10 cellular contexts compared by ENCODE assay signal in genomic region chr6:10256113-10256690, GRCh38.
DNase-seq lines count a peak whose midpoint lies in the region; ATAC-seq and TF ChIP-seq lines count a peak whose summit lies in the region.
"Had no signal": no experiment of that assay in that cellular context is flagged by ENCODE, and none has a peak within 500 bp of the region (broad histone marks: within the 10 kb centered on the region; RNA-seq: fewer than 3 reads in every experiment).

No MANE protein-coding gene starts in this region.

- intact Hi-C loops in CD8-positive, alpha-beta T cell (cut with DNase I, micrococcal nuclease): loop anchor here in 1 of 2 experiments (10.0 kb wide), 1 partner anchor 179 kb away; no protein-coding TSS in a partner anchor

- H4K20me1 ChIP-seq in SK-N-SH (ENCODE audit: insufficient read depth): no peaks in the 10 kb centered on the region
- H4K20me1 ChIP-seq: BLaER1 treated with 17β-estradiol and CSF1 and Interleukin-3, amounts not matched to agents 10 nM and 100 nM had no signal

- H3K4me3 ChIP-seq in SK-N-SH (ENCODE audit: low read depth in 2 of 2, low read length in 1 of 2) (no peak overlapping the region), cardiac fibroblast (replicated peaks in 1 of 2; ENCODE audit: low read depth in 2 of 2, low read length in 2 of 2) (no peak overlapping the region), retinal pigment epithelial cell (ENCODE audit: low read length) (no peak overlapping the region)
- no peak overlapping the region for H3K4me3 ChIP-seq in CD8-positive, alpha-beta T cell (ENCODE audit: low read depth, low read length)
- H3K4me3 ChIP-seq: BLaER1 treated with 17β-estradiol and CSF1 and Interleukin-3, amounts not matched to agents 10 nM and 100 nM; coronary artery had no signal

- no peak overlapping the region for H3K4me3 Mint-ChIP-seq in CD8-positive, alpha-beta T cell

- DNase-seq in SK-N-SH: peak; percentile 7
- DNase-seq in KBM-7: peak; percentile 27
- DNase-seq in cardiac fibroblast (ENCODE audit: low read depth in 2 of 2): peak in 1 of 2 donors; percentile 6
- DNase-seq in retinal pigment epithelial cell (ENCODE audit: low read depth): no peak
- DNase-seq in stimulated activated CD4-positive, alpha-beta T cell treated with anti-CD3 and anti-CD28 coated beads, Interleukin-2, amount 100 ng/mL, for 24 hours: no peak
- no peak for DNase-seq in CD8-positive, alpha-beta T cell

- H3F3A ChIP-seq in SK-N-SH (replicated peaks; ENCODE audit: insufficient read depth): no peaks in the 10 kb centered on the region

- TF ChIP-seq RAD21 in SK-N-SH (IDR thresholded peaks at IDR 0.05; ENCODE audit: low read length): peak; percentile 31; the same call in 1 of the 2 replicates

- no peaks in the 10 kb centered on the region for H3K27me3 ChIP-seq in SK-N-SH (ENCODE audit: insufficient read depth)
- H3K27me3 ChIP-seq in CD8-positive, alpha-beta T cell (ENCODE audit: insufficient read depth, low read length): no peaks in the 10 kb centered on the region
- H3K27me3 ChIP-seq: BLaER1 treated with 17β-estradiol and CSF1 and Interleukin-3, amounts not matched to agents 10 nM and 100 nM had no signal

- in situ Hi-C loops in KBM-7 (cut with MboI; ENCODE audit: low pct_unique_long_range_greater_than_20kb, low sequenced_read_pairs): no loop called here

- no peaks in the 10 kb centered on the region for H3K36me3 Mint-ChIP-seq in CD8-positive, alpha-beta T cell

- H3K79me2 ChIP-seq in SK-N-SH (ENCODE audit: insufficient read depth): no peaks in the 10 kb centered on the region

- no peaks in the 10 kb centered on the region for H3K9me3 ChIP-seq in SK-N-SH
- H3K9me3 ChIP-seq in CD8-positive, alpha-beta T cell (ENCODE audit: low read length): no peaks in the 10 kb centered on the region

- no peaks in the 10 kb centered on the region for H3K4me1 ChIP-seq in SK-N-SH (ENCODE audit: control insufficient read depth in 1 of 2, insufficient read depth in 2 of 2, low read depth in 1 of 2, low read length in 1 of 2)
- H3K4me1 ChIP-seq in CD8-positive, alpha-beta T cell (ENCODE audit: insufficient read depth, low read length): no peaks in the 10 kb centered on the region
- H3K4me1 ChIP-seq: BLaER1 treated with 17β-estradiol and CSF1 and Interleukin-3, amounts not matched to agents 10 nM and 100 nM had no signal

- TF ChIP-seq CTCF in SK-N-SH (IDR thresholded peaks at IDR 0.05): peak; percentile 68
- TF ChIP-seq CTCF in cardiac fibroblast (IDR thresholded peaks at IDR 0.05; ENCODE audit: low read depth, low read length): peak; percentile 43
- peak; percentile 66 for TF ChIP-seq CTCF in retinal pigment epithelial cell (conservative IDR thresholded peaks at IDR 0.05; ENCODE audit: low read depth, low read length)
- no peak for TF ChIP-seq CTCF in CD8-positive, alpha-beta T cell (IDR thresholded peaks at IDR 0.05)

- no peaks in the 10 kb centered on the region for H3K4me1 Mint-ChIP-seq in CD8-positive, alpha-beta T cell (ENCODE audit: low read depth)

- WGBS in SK-N-SH (ENCODE audit: low lambda C conversion rate): 4% methylated on average over 3 of the region's 3 CpGs

- TF ChIP-seq EP300 in SK-N-SH (IDR thresholded peaks at IDR 0.05; ENCODE audit: borderline replicate concordance in 1 of 2, low read depth in 1 of 2, low read length in 1 of 2): no peak

- ATAC-seq in SK-N-SH treated with all-trans-retinoic acid at 6 μM for 48 hours (no peak), HG03432 (IDR thresholded peaks at IDR 0.05; ENCODE audit: unreplicated experiment) (no peak)
- no peak for ATAC-seq in CD8-positive, alpha-beta T cell

- H3K9me3 Mint-ChIP-seq in CD8-positive, alpha-beta T cell: peaks cover 7% of the 10 kb centered on the region

- H3K27ac Mint-ChIP-seq in CD8-positive, alpha-beta T cell: no peak overlapping the region

- no peak overlapping the region for H3K4me2 ChIP-seq in SK-N-SH
- H3K4me2 ChIP-seq: BLaER1 treated with 17β-estradiol and CSF1 and Interleukin-3, amounts not matched to agents 10 nM and 100 nM had no signal

- no peak overlapping the region for H2AFZ ChIP-seq in SK-N-SH (ENCODE audit: low read depth)

- H3K9ac ChIP-seq in SK-N-SH: no peak overlapping the region
- H3K9ac ChIP-seq: BLaER1 treated with 17β-estradiol and CSF1 and Interleukin-3, amounts not matched to agents 10 nM and 100 nM had no signal

- CTCF ChIA-PET in SK-N-SH (lab: Yijun Ruan, JAX): interaction anchor here (0.6 to 2.2 kb wide), 8 partner anchors 16 to 179 kb away, joined by 3 to 14 read pairs (median 4); no protein-coding TSS in a partner anchor
- CTCF ChIA-PET in CD8-positive, alpha-beta T cell (lab: Charles Lee): no interaction called here

- H3K9me2 ChIP-seq in SK-N-SH: no peaks in the 10 kb centered on the region

- H3K27me3 Mint-ChIP-seq in CD8-positive, alpha-beta T cell (ENCODE audit: low read depth): peaks cover 3% of the 10 kb centered on the region

- H3K36me3 ChIP-seq in SK-N-SH (replicated peaks in 1 of 2; ENCODE audit: control insufficient read depth in 1 of 2, insufficient read depth in 2 of 2, low read length in 1 of 2): no peaks in the 10 kb centered on the region
- H3K36me3 ChIP-seq in CD8-positive, alpha-beta T cell (ENCODE audit: insufficient read depth, low read length): no peaks in the 10 kb centered on the region
- H3K36me3 ChIP-seq: BLaER1 treated with 17β-estradiol and CSF1 and Interleukin-3, amounts not matched to agents 10 nM and 100 nM had no signal

- POLR2A ChIA-PET in SK-N-SH (lab: Yijun Ruan, JAX): no interaction called here
- POLR2A ChIA-PET in CD8-positive, alpha-beta T cell (lab: Charles Lee): no interaction called here

- H3K27ac ChIP-seq in SK-N-SH (ENCODE audit: low read depth in 2 of 2, low read length in 1 of 2): no peak overlapping the region
- no peak overlapping the region for H3K27ac ChIP-seq in CD8-positive, alpha-beta T cell (ENCODE audit: low read depth, low read length)
- H3K27ac ChIP-seq: BLaER1 treated with 17β-estradiol and CSF1 and Interleukin-3, amounts not matched to agents 10 nM and 100 nM; coronary artery had no signal

TF ChIP-seq in SK-N-SH, 30 proteins besides CTCF, POLR2A, EP300 and RAD21:
- TF ChIP-seq USF1 (IDR thresholded peaks at IDR 0.05; ENCODE audit: borderline replicate concordance, low read depth) (no peak), SMC3 (IDR thresholded peaks at IDR 0.05; ENCODE audit: low read depth, low read length) (peak; percentile 35), MEF2A (IDR thresholded peaks at IDR 0.05; ENCODE audit: borderline replicate concordance, low read depth) (no peak), NRF1 (IDR thresholded peaks at IDR 0.05; ENCODE audit: low read depth, low read length) (no peak)
TF ChIP-seq in SK-N-SH: peak in this region for 1.

TF ChIP-seq in SK-N-SH treated with all-trans-retinoic acid at 6 μM for 48 hours, 23 proteins besides CTCF, POLR2A, EP300 and RAD21:
- no peak for TF ChIP-seq TOX (CRISPR knock-in tag; IDR thresholded peaks at IDR 0.05; ENCODE audit: borderline replicate concordance)
- TF ChIP-seq ISL1 (CRISPR knock-in tag; IDR thresholded peaks at IDR 0.05): no peak
- TF ChIP-seq BACH2 (CRISPR knock-in tag; IDR thresholded peaks at IDR 0.05; ENCODE audit: borderline replicate concordance): no peak
- no peak for TF ChIP-seq OSR1 (CRISPR knock-in tag; IDR thresholded peaks at IDR 0.05)
- TF ChIP-seq GLIS3 (CRISPR knock-in tag; IDR thresholded peaks at IDR 0.05): no peak
- no peak for TF ChIP-seq TCF4 (CRISPR knock-in tag; IDR thresholded peaks at IDR 0.05; ENCODE audit: borderline replicate concordance)
TF ChIP-seq in SK-N-SH treated with all-trans-retinoic acid at 6 μM for 48 hours: peak in this region for 0.

Comparison
In these comparisons a context has a peak if more than half of its experiments do, and no peak if none do; other contexts are left out.
1. DNase-seq: peak in SK-N-SH (single experiment) and KBM-7 (single experiment); none in retinal pigment epithelial cell (single experiment), stimulated activated CD4-positive, alpha-beta T cell treated with anti-CD3 and anti-CD28 coated beads, Interleukin-2, amount 100 ng/mL, for 24 hours (0 of 2) and CD8-positive, alpha-beta T cell (0 of 7).